ENCODE assay signal across 24 cellular contexts in genomic region chr2:46094689-46095088, GRCh38.
"Had no signal": no experiment of that assay in that cellular context is flagged by ENCODE, and none has a peak within 500 bp of the region (broad histone marks: within the 10 kb centered on the region; RNA-seq: fewer than 3 reads in every experiment).

No MANE protein-coding gene starts in this region.

- DNase-seq: hippocampal formation; kidney glomerular epithelial cell; left cardiac atrium; lower lobe of right lung; mammary epithelial cell; mesenchymal stem cell; naive thymus-derived CD8-positive, alpha-beta T cell; nucleus accumbens; right cardiac atrium; sigmoid colon; small intestine; spleen; stimulated activated CD4-positive, alpha-beta T cell treated with anti-CD3 and anti-CD28 coated beads, Interleukin-4, amount 100 ng/mL, for 24 hours; stimulated activated naive CD4-positive, alpha-beta T cell; tibial artery; trophoblast cell; upper lobe of right lung had no signal

- H3K27me3 ChIP-seq: sigmoid colon, spleen, suprapubic skin, tibial artery, upper lobe of right lung had no signal

- H3K27me3 Mint-ChIP-seq: naive thymus-derived CD8-positive, alpha-beta T cell; stimulated activated naive CD8-positive, alpha-beta T cell treated with anti-CD3 and anti-CD28 coated beads, Interleukin-15, Interleukin-2, amounts not matched to agents 100 ng/mL and 50 ng/mL, for 24 hours had no signal

- H3K4me3 Mint-ChIP-seq: naive thymus-derived CD8-positive, alpha-beta T cell; nephron; neural crest cell; stimulated activated effector memory CD8-positive, alpha-beta T cell treated with anti-CD3 and anti-CD28 coated beads, Interleukin-12 subunit alpha, Interleukin-12 subunit beta, amount 100 ng/mL, for 72 hours; stimulated activated naive CD8-positive, alpha-beta T cell treated with anti-CD3 and anti-CD28 coated beads, Interleukin-15, Interleukin-2, amounts not matched to agents 100 ng/mL and 50 ng/mL, for 24 hours had no signal

- H3K27ac Mint-ChIP-seq: naive thymus-derived CD8-positive, alpha-beta T cell; nephron; progenitor cell of endocrine pancreas; stimulated activated effector memory CD8-positive, alpha-beta T cell treated with anti-CD3 and anti-CD28 coated beads, Interleukin-12 subunit alpha, Interleukin-12 subunit beta, amount 100 ng/mL, for 72 hours; stimulated activated naive CD8-positive, alpha-beta T cell treated with anti-CD3 and anti-CD28 coated beads, Interleukin-15, Interleukin-2, amounts not matched to agents 100 ng/mL and 50 ng/mL, for 24 hours had no signal

- H3K4me1 Mint-ChIP-seq: naive thymus-derived CD8-positive, alpha-beta T cell; neural crest cell had no signal

- H3K36me3 ChIP-seq: lower lobe of right lung, thoracic aorta had no signal

- H3K36me3 Mint-ChIP-seq: stimulated activated effector memory CD8-positive, alpha-beta T cell treated with anti-CD3 and anti-CD28 coated beads, Interleukin-12 subunit alpha, Interleukin-12 subunit beta, amount 100 ng/mL, for 72 hours had no signal

- H3K9me3 ChIP-seq: lower lobe of right lung, sigmoid colon, thoracic aorta, tibial artery, upper lobe of right lung had no signal

- H3K27ac ChIP-seq: lower lobe of right lung, spleen, suprapubic skin, upper lobe of right lung had no signal

- H3K4me3 ChIP-seq: lower lobe of right lung, sigmoid colon, spleen, suprapubic skin, thoracic aorta, tibial artery, upper lobe of right lung had no signal

- H3K9me3 Mint-ChIP-seq: stimulated activated effector memory CD8-positive, alpha-beta T cell treated with anti-CD3 and anti-CD28 coated beads, Interleukin-12 subunit alpha, Interleukin-12 subunit beta, amount 100 ng/mL, for 72 hours had no signal
